ENCODE assay signal across 8 cellular contexts in genomic region chr10:98404571-98405396, GRCh38. TPM values are rescaled to one million over a fixed set of nuclear protein-coding genes. Genes with fewer than 3 reads are reported as not detected.
DNase-seq lines count a peak whose midpoint lies in the region; ATAC-seq and TF ChIP-seq lines count a peak whose summit lies in the region.
"Had no signal": no experiment of that assay in that cellular context is flagged by ENCODE, and none has a peak within 500 bp of the region (broad histone marks: within the 10 kb centered on the region; RNA-seq: fewer than 3 reads in every experiment).

No MANE protein-coding gene starts in this region.

- 35 to 66% methylated on average over 8 of the region's 8 CpGs for WGBS in sigmoid colon, 2 donors

- H3K4me1 Mint-ChIP-seq in activated T-helper 2 cell treated with anti-CD3 and anti-CD28 coated beads, Interferon-gamma antibody, Interleukin-2, Interleukin-4, amounts not matched to agents 10 μg/mL and 5 μg/mL and 100 μg/mL, durations not matched to agents 14 hours and 24 hours and 36 hours (ENCODE audit: low read depth): peaks cover 17% of the 10 kb centered on the region

- H3K9me3 Mint-ChIP-seq in activated T-helper 2 cell treated with anti-CD3 and anti-CD28 coated beads, Interferon-gamma antibody, Interleukin-2, Interleukin-4, amounts not matched to agents 10 μg/mL and 5 μg/mL and 100 μg/mL, durations not matched to agents 14 hours and 24 hours and 36 hours: no peaks in the 10 kb centered on the region

- no peak overlapping the region for H3K4me3 ChIP-seq in sigmoid colon

- peak overlapping the region; percentile 69 for H3K27ac Mint-ChIP-seq in activated T-helper 2 cell treated with anti-CD3 and anti-CD28 coated beads, Interferon-gamma antibody, Interleukin-2, Interleukin-4, amounts not matched to agents 10 μg/mL and 5 μg/mL and 100 μg/mL, durations not matched to agents 14 hours and 24 hours and 36 hours

- no peaks in the 10 kb centered on the region for H3K27me3 ChIP-seq in sigmoid colon

- TF ChIP-seq EP300 in sigmoid colon (IDR thresholded peaks at IDR 0.05): no peak

- H3K4me3 Mint-ChIP-seq in activated T-helper 2 cell treated with anti-CD3 and anti-CD28 coated beads, Interferon-gamma antibody, Interleukin-2, Interleukin-4, amounts not matched to agents 10 μg/mL and 5 μg/mL and 100 μg/mL, durations not matched to agents 14 hours and 24 hours and 36 hours (ENCODE audit: low read depth): peak overlapping the region; percentile 23

- peaks cover 0 to 20% (median 10%) of the 10 kb centered on the region in 4 donors for H3K4me1 ChIP-seq in sigmoid colon
- H3K4me1 ChIP-seq: parathyroid adenoma had no signal

- in situ Hi-C loops in KBM-7 (cut with MboI; ENCODE audit: low pct_unique_long_range_greater_than_20kb, low sequenced_read_pairs): no loop called here

- H3K36me3 ChIP-seq in sigmoid colon: peaks cover 0 to 13% (median 0%) of the 10 kb centered on the region in 4 donors

- no peaks in the 10 kb centered on the region for H3K36me3 Mint-ChIP-seq in activated T-helper 2 cell treated with anti-CD3 and anti-CD28 coated beads, Interferon-gamma antibody, Interleukin-2, Interleukin-4, amounts not matched to agents 10 μg/mL and 5 μg/mL and 100 μg/mL, durations not matched to agents 14 hours and 24 hours and 36 hours (ENCODE audit: low read depth)

- H3K27ac ChIP-seq in sigmoid colon: peak overlapping the region in 3 of 4 donors; percentile 36 to 54 (median 40)
- H3K27ac ChIP-seq: parathyroid adenoma had no signal

- peak; percentile 66 for ATAC-seq in GM19023 (IDR thresholded peaks at IDR 0.05; ENCODE audit: unreplicated experiment)
- ATAC-seq in HG02798 (IDR thresholded peaks at IDR 0.05; ENCODE audit: poor library complexity, unreplicated experiment): peak; percentile 47

- H3K27me3 Mint-ChIP-seq in activated T-helper 2 cell treated with anti-CD3 and anti-CD28 coated beads, Interferon-gamma antibody, Interleukin-2, Interleukin-4, amounts not matched to agents 10 μg/mL and 5 μg/mL and 100 μg/mL, durations not matched to agents 14 hours and 24 hours and 36 hours (ENCODE audit: low read depth): no peaks in the 10 kb centered on the region

- no peak for TF ChIP-seq POLR2A in sigmoid colon (IDR thresholded peaks at IDR 0.05)

- intact Hi-C loops in activated T-helper 2 cell treated with anti-CD3 and anti-CD28 coated beads, Interferon-gamma antibody, Interleukin-2, Interleukin-4, amounts not matched to agents 10 μg/mL and 5 μg/mL and 100 μg/mL, durations not matched to agents 14 hours and 24 hours and 36 hours (cut with micrococcal nuclease): no loop called here
- intact Hi-C loops in sigmoid colon (cut with DNase I): no loop called here

- TF ChIP-seq CTCF in sigmoid colon (IDR thresholded peaks at IDR 0.05): no peak

- no peaks in the 10 kb centered on the region for H3K9me3 ChIP-seq in sigmoid colon

- DNase-seq in activated T-helper 2 cell treated with anti-CD3 and anti-CD28 coated beads, Interferon-gamma antibody, Interleukin-2, Interleukin-4, amounts not matched to agents 10 μg/mL and 5 μg/mL and 100 μg/mL, durations not matched to agents 14 hours and 24 hours and 36 hours (ENCODE audit: low spot score): no peak
- DNase-seq in sigmoid colon (no peak), mucosa of gallbladder (ENCODE audit: low spot score) (no peak), cerebellum (ENCODE audit: low spot score) (no peak), KBM-7 (no peak)

RNA-seq across cellular contexts. Expression of gene PYROXD2, which starts 10.2 kb away (rescaled TPM):
- total RNA-seq in activated T-helper 2 cell treated with anti-CD3 and anti-CD28 coated beads, Interferon-gamma antibody, Interleukin-2, Interleukin-4, amounts not matched to agents 10 μg/mL and 5 μg/mL and 100 μg/mL, durations not matched to agents 14 hours and 24 hours and 36 hours: 2.8 and 4.0 TPM in 2 replicates
- total RNA-seq in sigmoid colon (10 to 100 TPM in 1 of 4 donors, 1 to 10 TPM in 3; 4.4 to 11.9 (median 9.7) TPM), mucosa of gallbladder (23.1 TPM), cerebellum (5.3 TPM)
- polyA plus RNA-seq in sigmoid colon: 1 to 10 TPM in 2 of 3 donors, under 1 TPM in 1; 0.60 to 8.0 (median 2.3) TPM

RNA-seq across cellular contexts. Expression of gene HPS1, which starts 42.0 kb away (rescaled TPM):
- total RNA-seq in activated T-helper 2 cell treated with anti-CD3 and anti-CD28 coated beads, Interferon-gamma antibody, Interleukin-2, Interleukin-4, amounts not matched to agents 10 μg/mL and 5 μg/mL and 100 μg/mL, durations not matched to agents 14 hours and 24 hours and 36 hours: 61.2 and 62.0 TPM in 2 replicates
- 10 to 100 TPM; 44.7 to 93.1 (median 45.9) TPM for total RNA-seq in sigmoid colon
- polyA plus RNA-seq in sigmoid colon: 10 to 100 TPM; 70.7 to 86.7 (median 76.3) TPM
- total RNA-seq in mucosa of gallbladder: 83.2 TPM
- 12.6 TPM for total RNA-seq in cerebellum
